In the genomic region with DNA sequence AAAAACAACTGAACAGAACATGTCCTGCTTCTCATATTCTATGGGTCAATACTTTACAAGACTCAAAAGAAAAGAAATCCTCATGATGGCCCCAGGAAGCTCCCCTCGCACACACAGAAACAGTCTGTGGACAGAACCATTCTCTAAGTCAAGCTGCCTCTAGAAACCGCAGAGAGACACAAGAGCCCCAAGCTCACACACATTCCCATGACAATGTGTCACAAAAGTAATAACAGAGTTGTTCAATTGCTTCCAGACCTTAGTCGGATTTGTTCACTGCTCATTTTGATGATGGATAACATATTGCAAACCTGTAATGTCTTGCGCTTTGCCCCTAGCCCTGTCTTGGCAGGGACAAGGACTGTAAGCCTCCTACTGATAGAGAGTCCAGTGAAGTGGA, we compare ENCODE assay signal across 12 cellular contexts.
DNase-seq lines count a peak whose midpoint lies in the region; ATAC-seq and TF ChIP-seq lines count a peak whose summit lies in the region.
"Had no signal": no experiment of that assay in that cellular context is flagged by ENCODE, and none has a peak within 500 bp of the region (broad histone marks: within the 10 kb centered on the region; RNA-seq: fewer than 3 reads in every experiment).

No MANE protein-coding gene starts in this region.

- WGBS in sigmoid colon, 2 donors, result 83 to 87% methylated on average over 4 of the region's 4 CpGs

- no peak for ATAC-seq in HG03457 (IDR thresholded peaks at IDR 0.05; ENCODE audit: unreplicated experiment)
- ATAC-seq in left lobe of liver, result no peak

- CTCF ChIA-PET in BJ (lab: Yijun Ruan, JAX) (interaction anchor here (1.1 to 2.9 kb wide), 4 partner anchors 11 to 112 kb away, joined by 3 to 14 read pairs (median 10); no protein-coding TSS in a partner anchor), RWPE1 (lab: Yijun Ruan, JAX) (interaction anchor here (0.9 kb wide), 1 partner anchor 110 kb away, joined by 6 read pairs; no protein-coding TSS in a partner anchor)

- no peak for TF ChIP-seq CTCF in BJ (IDR thresholded peaks at IDR 0.05; ENCODE audit: insufficient read depth, low read depth, low read length)
- TF ChIP-seq CTCF in RWPE1 (conservative IDR thresholded peaks at IDR 0.05; ENCODE audit: low read depth), result no peak
- TF ChIP-seq CTCF in fibroblast of villous mesenchyme (IDR thresholded peaks at IDR 0.05; ENCODE audit: insufficient read depth, low read depth, low read length), result no peak
- TF ChIP-seq CTCF in sigmoid colon (IDR thresholded peaks at IDR 0.05), result no peak

- H3K4me1 ChIP-seq in sigmoid colon, result peaks cover 0 to 53% (median 42%) of the 10 kb centered on the region in 4 donors

- no peak for TF ChIP-seq EP300 in sigmoid colon (IDR thresholded peaks at IDR 0.05)

- no peak for TF ChIP-seq POLR2A in sigmoid colon (IDR thresholded peaks at IDR 0.05)

- DNase-seq in BJ (ENCODE audit: low read depth) (peak; percentile 61), RWPE1 (ENCODE audit: low spot score) (no peak), fibroblast of villous mesenchyme (ENCODE audit: low read depth) (peak; percentile 69), sigmoid colon (no peak), NCI-H2196 treated with DMSO at 0.1 percent for 48 hours (lab: John Stamatoyannopoulos, UW; ENCODE audit: unreplicated experiment) (no peak), left lobe of liver (ENCODE audit: low spot score) (no peak)
- no peak for DNase-seq in activated CD4-positive, alpha-beta T cell treated with anti-CD3 and anti-CD28 coated beads, Interleukin-2, amount 50 U/mL, for 4 hours
- DNase-seq: activated naive CD8-positive, alpha-beta T cell treated with anti-CD3 and anti-CD28 coated beads for 36 hours; effector CD4-positive, alpha-beta T cell; NCI-H2081 treated with DMSO at 0.1 percent for 48 hours had no signal

- intact Hi-C loops in sigmoid colon (cut with DNase I), result no loop called here

- H3K27me3 ChIP-seq in BJ (ENCODE audit: control insufficient read depth, insufficient read depth, low read length) (no peaks in the 10 kb centered on the region), sigmoid colon (no peaks in the 10 kb centered on the region)
- H3K27me3 ChIP-seq: BLaER1 had no signal

- H3K4me3 ChIP-seq in BJ (ENCODE audit: low read depth, low read length), result no peak overlapping the region
- H3K4me3 ChIP-seq in fibroblast of villous mesenchyme (ENCODE audit: low read depth, low read length), result no peak overlapping the region
- no peak overlapping the region for H3K4me3 ChIP-seq in sigmoid colon
- H3K4me3 ChIP-seq: BLaER1 had no signal

- H3K9me3 ChIP-seq in sigmoid colon, result no peaks in the 10 kb centered on the region
- H3K9me3 ChIP-seq: BLaER1 had no signal

- H3K36me3 ChIP-seq in BJ (ENCODE audit: control insufficient read depth, insufficient read depth, low read length) (peaks cover 2% of the 10 kb centered on the region), sigmoid colon (peaks cover 5 to 30% (median 8%) of the 10 kb centered on the region in 4 donors)
- H3K36me3 ChIP-seq: BLaER1 had no signal

- H3K27ac ChIP-seq in RWPE1, result peak overlapping the region; percentile 34
- peak overlapping the region; percentile 51 to 77 (median 63) for H3K27ac ChIP-seq in sigmoid colon
- H3K27ac ChIP-seq: BLaER1 had no signal

- POLR2A ChIA-PET in BJ (lab: Charles Lee), result interaction anchor here (0.8 to 1.1 kb wide), 3 partner anchors 20 to 55 kb away, joined by 3 to 6 read pairs (median 4); no protein-coding TSS in a partner anchor
- POLR2A ChIA-PET in RWPE1 (lab: Yijun Ruan, JAX; ENCODE audit: low non-redundant PET), result no interaction called here

Comparison
In these comparisons a context has a peak if more than half of its experiments do, and no peak if none do; other contexts are left out.
1. DNase-seq: peak in BJ (single experiment) and fibroblast of villous mesenchyme (single experiment); none in RWPE1 (single experiment), sigmoid colon (single experiment), activated CD4-positive, alpha-beta T cell treated with anti-CD3 and anti-CD28 coated beads, Interleukin-2, amount 50 U/mL, for 4 hours (0 of 2), NCI-H2196 treated with DMSO at 0.1 percent for 48 hours (single experiment) and left lobe of liver (single experiment).